ENCODE assay signal across 9 cellular contexts in genomic region chr6:149334682-149335160, GRCh38. TPM values are rescaled to one million over a fixed set of nuclear protein-coding genes. Genes with fewer than 3 reads are reported as not detected.
A peak's percentile ranks its signal among the peaks of the same experiment; 100 is the strongest.
DNase-seq lines count a peak whose midpoint lies in the region; ATAC-seq, FAIRE-seq and TF ChIP-seq lines count a peak whose summit lies in the region.
"Had no signal": no experiment of that assay in that cellular context is flagged by ENCODE, and none has a peak within 500 bp of the region (broad histone marks: within the 10 kb centered on the region; RNA-seq: fewer than 3 reads in every experiment).

No MANE protein-coding gene starts in this region.

- ATAC-seq in GM18861 (IDR thresholded peaks at IDR 0.05; ENCODE audit: unreplicated experiment), result peak; percentile 69
- ATAC-seq in pancreas, result peak in 3 of 4 donors; percentile 43 to 62 (median 52)
- ATAC-seq in HG03342 (IDR thresholded peaks at IDR 0.05; ENCODE audit: unreplicated experiment), result no peak

- peak; percentile 70 for DNase-seq in HK-2 (ENCODE audit: unreplicated experiment)
- peak; percentile 93 for DNase-seq in bronchial epithelial cell (ENCODE audit: low read depth)
- DNase-seq in pancreas, result no peak
- no peak for DNase-seq in NCI-H2196 (lab: John Stamatoyannopoulos, UW; ENCODE audit: unreplicated experiment)
- no peak for DNase-seq in UCSD-AML1 (lab: John Stamatoyannopoulos, UW; ENCODE audit: unreplicated experiment)
- DNase-seq in activated CD8-positive, alpha-beta memory T cell treated with anti-CD3 and anti-CD28 coated beads, Interleukin-2, amount 50 U/mL, for 48 hours, result no peak
- DNase-seq: Right ventricle myocardium superior had no signal

- peak overlapping the region in 1 of 4 donors; percentile 4 for H3K27ac ChIP-seq in pancreas

- H3K4me3 ChIP-seq in bronchial epithelial cell (ENCODE audit: low read depth, low read length), result no peak overlapping the region
- no peak overlapping the region for H3K4me3 ChIP-seq in pancreas

- FAIRE-seq in bronchial epithelial cell (lab: Jason Lieb, UNC), result no peak
- FAIRE-seq in pancreas (lab: Jason Lieb, UNC), result no peak

- H3K36me3 ChIP-seq in bronchial epithelial cell (ENCODE audit: control insufficient read depth, insufficient read depth, low read length) (no peaks in the 10 kb centered on the region), pancreas (no peaks in the 10 kb centered on the region)

- H3K27me3 ChIP-seq in bronchial epithelial cell (ENCODE audit: control insufficient read depth, insufficient read depth, low read length), result no peaks in the 10 kb centered on the region
- no peaks in the 10 kb centered on the region for H3K27me3 ChIP-seq in pancreas

- intact Hi-C loops in pancreas (cut with DNase I), result no loop called here

- H3K4me1 ChIP-seq in pancreas, result peaks cover 30 to 74% (median 60%) of the 10 kb centered on the region in 3 donors

- 51 to 64% methylated on average over 2 of the region's 2 CpGs for WGBS in pancreas, 2 donors

- no peak for TF ChIP-seq CTCF in bronchial epithelial cell (IDR thresholded peaks at IDR 0.05; ENCODE audit: insufficient read depth, low read length, severe bottlenecking)
- TF ChIP-seq CTCF in pancreas (IDR thresholded peaks at IDR 0.05), result no peak

- H3K9me3 ChIP-seq in pancreas, result no peaks in the 10 kb centered on the region

RNA-seq across cellular contexts. Expression of gene TAB2, which starts 17.2 kb away (rescaled TPM):
- total RNA-seq in bronchial epithelial cell (20.5 and 25.1 TPM in 2 replicates), pancreas (10 to 100 TPM; 19.6 to 35.1 (median 23.8) TPM)
- 10 to 100 TPM in 1 of 2 donors, 1 to 10 TPM in 1; 6.6 to 13.9 TPM for polyA plus RNA-seq in pancreas

Comparison
In these comparisons a context has a peak if more than half of its experiments do, and no peak if none do; other contexts are left out.
1. DNase-seq: peak in HK-2 (single experiment) and bronchial epithelial cell (single experiment); none in pancreas (0 of 6), NCI-H2196 (single experiment), UCSD-AML1 (single experiment) and activated CD8-positive, alpha-beta memory T cell treated with anti-CD3 and anti-CD28 coated beads, Interleukin-2, amount 50 U/mL, for 48 hours (single experiment).